In the genomic region with DNA sequence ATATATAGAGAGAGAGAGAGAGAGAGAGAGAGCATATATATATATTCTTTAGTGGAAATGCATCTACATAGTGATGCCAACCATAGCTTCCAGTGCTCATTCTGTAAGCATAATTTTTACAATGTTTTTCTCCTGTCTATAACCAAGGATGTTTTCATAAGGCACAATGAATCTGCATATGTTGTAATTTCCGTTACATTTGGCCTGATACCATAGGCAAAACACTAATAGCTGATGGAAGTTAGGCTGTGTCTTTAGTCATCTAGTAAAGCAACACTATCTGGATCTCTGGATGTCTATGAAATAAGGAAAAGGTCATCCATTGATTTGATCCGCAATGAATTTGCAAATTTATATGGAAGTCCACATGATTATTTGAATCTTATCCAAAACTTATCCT, we compare ENCODE assay signal across 20 cellular contexts. TPM values are rescaled to one million over a fixed set of nuclear protein-coding genes. Genes with fewer than 3 reads are reported as not detected.
DNase-seq lines count a peak whose midpoint lies in the region; ATAC-seq and TF ChIP-seq lines count a peak whose summit lies in the region.
"Had no signal": no experiment of that assay in that cellular context is flagged by ENCODE, and none has a peak within 500 bp of the region (broad histone marks: within the 10 kb centered on the region; RNA-seq: fewer than 3 reads in every experiment).

No MANE protein-coding gene starts in this region.

- TF ChIP-seq RAD21 in neural cell (conservative IDR thresholded peaks at IDR 0.05), result no peak

- in situ Hi-C loops in GM23248 (cut with MboI), result no loop called here

- DNase-seq in amniotic epithelial cell (ENCODE audit: low read depth) (peak; percentile 61), fibroblast of lung (ENCODE audit: low read depth in 2 of 2) (peak; percentile 40 to 69), aorta (no peak), kidney tubule cell (ENCODE audit: low spot score) (no peak), GM23248 (no peak), NCI-H2227 treated with DMSO at 0.1 percent for 48 hours (lab: John Stamatoyannopoulos, UW) (no peak)
- DNase-seq: BE2C, EL, GF-D8, H9, KG1, NCI-H1092 treated with DMSO at 0.1 percent for 48 hours, NCI-H2081, NCI-H2171, NCI-H524 treated with DMSO at 0.1 percent for 48 hours, NCI-H82, Peyer's patch, SJCRH30 had no signal

- H2AFZ ChIP-seq in fibroblast of lung (ENCODE audit: low read length), result no peak overlapping the region
- no peak overlapping the region for H2AFZ ChIP-seq in neural cell (ENCODE audit: low read depth, low read length)
- H2AFZ ChIP-seq in GM23248, result no peak overlapping the region

- ATAC-seq in aorta (ENCODE audit: low FRiP score), result no peak
- ATAC-seq: A549 had no signal

- no peak overlapping the region for H3K27ac ChIP-seq in fibroblast of lung (ENCODE audit: insufficient read depth, low read length)
- no peak overlapping the region for H3K27ac ChIP-seq in neural cell (ENCODE audit: low read length)
- no peak overlapping the region for H3K27ac ChIP-seq in aorta (ENCODE audit: low read depth in 1 of 2, low read length in 2 of 2)
- no peak overlapping the region for H3K27ac ChIP-seq in GM23248
- H3K27ac ChIP-seq: A549, Peyer's patch, SJCRH30 had no signal

- H3K4me1 ChIP-seq in fibroblast of lung (ENCODE audit: control insufficient read depth, extremely low read depth, insufficient read depth, low read length), result no peaks in the 10 kb centered on the region
- peaks cover 0 to 2% of the 10 kb centered on the region in 2 donors for H3K4me1 ChIP-seq in aorta (ENCODE audit: control insufficient read depth in 1 of 2, insufficient read depth in 2 of 2, low read length in 2 of 2)
- H3K4me1 ChIP-seq in GM23248 (ENCODE audit: insufficient read depth), result no peaks in the 10 kb centered on the region
- H3K4me1 ChIP-seq: A549, BE2C, Peyer's patch had no signal

- no peak for TF ChIP-seq EP300 in neural cell (conservative IDR thresholded peaks at IDR 0.05; ENCODE audit: poor library complexity, severe bottlenecking)

- no peak overlapping the region for H3K9ac ChIP-seq in fibroblast of lung (ENCODE audit: insufficient read depth, low read length)
- no peak overlapping the region for H3K9ac ChIP-seq in neural cell (ENCODE audit: low read length)
- H3K9ac ChIP-seq in GM23248, result no peak overlapping the region

- no peak overlapping the region for H3K4me2 ChIP-seq in fibroblast of lung (ENCODE audit: extremely low read depth, insufficient read depth, low read length)
- no peak overlapping the region for H3K4me2 ChIP-seq in neural cell (ENCODE audit: low read length)
- no peak overlapping the region for H3K4me2 ChIP-seq in GM23248 (ENCODE audit: unreplicated experiment)
- H3K4me2 ChIP-seq: A549 had no signal

- H3K9me3 ChIP-seq in fibroblast of lung (ENCODE audit: control insufficient read depth, insufficient read depth, low read depth, low read length) (no peaks in the 10 kb centered on the region), neural cell (ENCODE audit: low read length) (no peaks in the 10 kb centered on the region), aorta (ENCODE audit: control insufficient read depth, low read length) (no peaks in the 10 kb centered on the region), GM23248 (ENCODE audit: low read depth) (no peaks in the 10 kb centered on the region)
- H3K9me3 ChIP-seq: A549, BE2C, Peyer's patch, SJCRH30 had no signal

- H4K20me1 ChIP-seq in fibroblast of lung (ENCODE audit: control insufficient read depth, extremely low read depth, insufficient read depth, low read length), result no peaks in the 10 kb centered on the region
- no peaks in the 10 kb centered on the region for H4K20me1 ChIP-seq in neural cell (ENCODE audit: insufficient read depth)
- no peaks in the 10 kb centered on the region for H4K20me1 ChIP-seq in GM23248 (ENCODE audit: insufficient read depth)

- intact Hi-C loops in aorta (cut with DNase I), result loop anchor here (5.0 to 10.0 kb wide), 5 partner anchors 47 to 357 kb away; no protein-coding TSS in a partner anchor

- TF ChIP-seq CTCF in fibroblast of lung (conservative IDR thresholded peaks at IDR 0.05 in 1 of 2, IDR thresholded peaks at IDR 0.05 in 1 of 2; ENCODE audit: low read depth in 1 of 2, low read length in 2 of 2), result no peak
- no peak for TF ChIP-seq CTCF in neural cell (IDR thresholded peaks at IDR 0.05; ENCODE audit: poor library complexity, severe bottlenecking)

- H3K36me3 ChIP-seq in fibroblast of lung (ENCODE audit: control insufficient read depth, insufficient read depth, low read length) (no peaks in the 10 kb centered on the region), neural cell (ENCODE audit: insufficient read depth, low read length) (no peaks in the 10 kb centered on the region), aorta (ENCODE audit: control insufficient read depth in 1 of 2, insufficient read depth in 2 of 2, low read length in 1 of 2) (no peaks in the 10 kb centered on the region), GM23248 (ENCODE audit: low read depth) (no peaks in the 10 kb centered on the region)
- H3K36me3 ChIP-seq: BE2C, Peyer's patch had no signal

- H3K27me3 ChIP-seq in fibroblast of lung (ENCODE audit: control insufficient read depth, insufficient read depth, low read length) (no peaks in the 10 kb centered on the region), neural cell (ENCODE audit: insufficient read depth, low read depth, low read length) (no peaks in the 10 kb centered on the region), aorta (ENCODE audit: control insufficient read depth in 1 of 2, insufficient read depth in 2 of 2, low read length in 1 of 2) (no peaks in the 10 kb centered on the region), GM23248 (replicated peaks; ENCODE audit: insufficient read depth) (peaks cover 11% of the 10 kb centered on the region; the same call in 1 of the 2 replicates)
- H3K27me3 ChIP-seq: BE2C, Peyer's patch, SJCRH30 had no signal

- H3K9me2 ChIP-seq in neural cell (ENCODE audit: insufficient read depth, low read length), result no peaks in the 10 kb centered on the region
- no peaks in the 10 kb centered on the region for H3K9me2 ChIP-seq in GM23248 (ENCODE audit: insufficient read depth)

- H3K4me3 ChIP-seq in fibroblast of lung (replicated peaks in 1 of 4; ENCODE audit: control extremely low read depth in 1 of 4, insufficient read depth in 1 of 4, low read depth in 3 of 4, low read length in 4 of 4) (no peak overlapping the region), neural cell (ENCODE audit: low read length) (peak overlapping the region; percentile 24), aorta (ENCODE audit: low read length in 2 of 2) (peak overlapping the region; percentile 10 to 36), GM23248 (no peak overlapping the region)
- H3K4me3 ChIP-seq: A549, Peyer's patch had no signal

- H3K79me2 ChIP-seq in fibroblast of lung (ENCODE audit: control insufficient read depth, insufficient read depth, low read length) (peaks cover 21% of the 10 kb centered on the region), neural cell (replicated peaks; ENCODE audit: insufficient read depth, low read length) (peaks cover 71% of the 10 kb centered on the region), GM23248 (ENCODE audit: insufficient read depth) (no peaks in the 10 kb centered on the region)

- H3F3A ChIP-seq in neural cell (ENCODE audit: insufficient read depth, low read length, poor library complexity, severe bottlenecking) (no peaks in the 10 kb centered on the region), GM23248 (ENCODE audit: insufficient read depth) (no peaks in the 10 kb centered on the region)

- 38 to 46% methylated on average over 2 of the region's 2 CpGs for WGBS in aorta, 2 donors
- 60 to 61% methylated on average over 2 of the region's 2 CpGs for WGBS in GM23248 (ENCODE audit: low coverage in 1 of 2, low lambda C conversion rate in 2 of 2, missing lambda C conversion rate in 2 of 2), 2 experiments

TF ChIP-seq in neural cell, 6 proteins besides CTCF, POLR2A, EP300 and RAD21:
- no peak for TF ChIP-seq EZH2 (IDR thresholded peaks at IDR 0.05; ENCODE audit: borderline replicate concordance, insufficient read depth, low read length, poor library complexity, severe bottlenecking)
- no peak for TF ChIP-seq TAF1 (IDR thresholded peaks at IDR 0.05; ENCODE audit: low read depth)

RNA-seq across cellular contexts. Expression of gene PCDH7, which starts 8.1 kb away (rescaled TPM):
- total RNA-seq in fibroblast of lung (2.3 and 9.0 TPM in 2 replicates), aorta (100 to 1,000 TPM; 157 to 232 TPM)
- polyA plus RNA-seq in fibroblast of lung (20.3 and 21.4 TPM in 2 replicates), neural cell (12.6 and 15.3 TPM in 2 replicates), aorta (10 to 100 TPM; 24.9 to 46.6 TPM), GM23248 (2016; fragmentation: Nextera tagmentation; extraction: Ambion mirVana) (0.15 and 0.24 TPM in 2 replicates)
- polyA plus RNA-seq in fibroblast of lung (2012), result 16.7 and 18.5 TPM in 2 replicates
- polyA minus RNA-seq in fibroblast of lung (ENCODE audit: low replicate concordance) (36.1 and 66.3 TPM in 2 replicates), neural cell (78.6 and 89.1 TPM in 2 replicates)
- total RNA-seq in GM23248 (2014; rRNA removed; shearing (Covaris generic)), result 0.38 and 1.1 TPM in 2 replicates

Comparison
In these comparisons a context has a peak if more than half of its experiments do, and no peak if none do; other contexts are left out.
1. DNase-seq: peak in amniotic epithelial cell (single experiment) and fibroblast of lung (2 of 2); none in aorta (0 of 2), kidney tubule cell (single experiment), GM23248 (single experiment) and NCI-H2227 treated with DMSO at 0.1 percent for 48 hours (single experiment).
2. H3K4me3 ChIP-seq: peak in neural cell (single experiment) and aorta (2 of 2); none in fibroblast of lung (0 of 4) and GM23248 (single experiment).
3. RNA of gene PCDH7, which starts 8.1 kb away (polyA plus RNA-seq): 24.9 to 46.6 TPM in aorta, 16.7 to 21.4 TPM in fibroblast of lung and 12.6 to 15.3 TPM in neural cell; 0.15 to 0.24 TPM in GM23248; every median in the first group is over 10 times any median in the second.